ENCODE assay signal across 27 cellular contexts in the genomic region with DNA sequence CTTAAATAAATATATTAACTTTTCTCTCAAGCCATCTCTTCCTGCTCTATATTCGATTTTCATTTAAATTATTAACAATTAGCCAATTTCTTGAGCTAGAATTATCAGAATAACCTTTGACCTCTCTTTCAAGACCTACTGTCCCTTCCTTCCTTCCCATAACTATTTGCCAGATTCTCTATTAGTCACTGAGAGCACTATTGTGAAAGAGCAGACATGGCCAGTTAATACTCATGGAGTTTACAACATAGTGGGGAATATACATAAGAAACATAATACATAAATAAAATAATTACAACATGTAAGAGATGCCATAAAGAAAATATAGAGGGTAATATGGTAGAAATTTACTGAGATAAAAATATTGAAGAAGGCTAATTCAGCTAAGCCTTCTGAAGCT.
DNase-seq lines count a peak whose midpoint lies in the region; ATAC-seq, FAIRE-seq and TF ChIP-seq lines count a peak whose summit lies in the region.
"Had no signal": no experiment of that assay in that cellular context is flagged by ENCODE, and none has a peak within 500 bp of the region (broad histone marks: within the 10 kb centered on the region; RNA-seq: fewer than 3 reads in every experiment).

No MANE protein-coding gene starts in this region.

- H2AFZ ChIP-seq in HepG2 (ENCODE audit: low read length), result no peak overlapping the region

- H4K20me1 ChIP-seq in HepG2 (ENCODE audit: insufficient read depth, low read length), result no peaks in the 10 kb centered on the region

- peak overlapping the region; percentile 10 for H3K27ac Mint-ChIP-seq in central memory CD8-positive, alpha-beta T cell (ENCODE audit: low read depth)
- H3K27ac Mint-ChIP-seq in activated naive CD4-positive, alpha-beta T cell treated with anti-CD3 and anti-CD28 coated beads, Interleukin-2, amount 10 ng/mL, durations not matched to agents 7 days and 5 days, result no peak overlapping the region
- H3K27ac Mint-ChIP-seq: activated CD4-positive, alpha-beta memory T cell treated with anti-CD3 and anti-CD28 coated beads, Interleukin-2, amount 10 ng/mL, durations not matched to agents 7 days and 5 days; naive thymus-derived CD8-positive, alpha-beta T cell had no signal

- DNase-seq in HepG2 (ENCODE audit: low spot score) (no peak), fibroblast of villous mesenchyme (ENCODE audit: low read depth) (peak; percentile 81), middle frontal gyrus (ENCODE audit: extremely low spot score, low spot score) (no peak)
- no peak for DNase-seq in central memory CD8-positive, alpha-beta T cell (ENCODE audit: low spot score in 2 of 2)
- DNase-seq in activated naive CD4-positive, alpha-beta T cell treated with anti-CD3 and anti-CD28 coated beads, Interleukin-2, amount 10 ng/mL, durations not matched to agents 7 days and 5 days, result no peak
- DNase-seq: activated CD4-positive, alpha-beta memory T cell treated with anti-CD3 and anti-CD28 coated beads, Interleukin-2, amount 10 ng/mL, durations not matched to agents 7 days and 5 days; activated CD4-positive, CD25-positive, alpha-beta regulatory T cell; activated gamma-delta T cell treated with Interleukin-2 at 50 U/mL for 16 hours; activated T-cell treated with anti-CD3 and anti-CD28 coated beads for 4 hours; adrenal gland; BE2C; H7; mesendoderm; naive thymus-derived CD8-positive, alpha-beta T cell; NCI-H2171; NCI-H69; Right ventricle myocardium superior; stomach; T1000; transverse colon had no signal

- CTCF ChIA-PET in HepG2 (lab: Yijun Ruan, JAX; ENCODE audit: low intra/inter-chr PET ratio, low total read pairs), result no interaction called here
- CTCF ChIA-PET in activated naive CD4-positive, alpha-beta T cell treated with anti-CD3 and anti-CD28 coated beads, Interleukin-2, amount 10 ng/mL, durations not matched to agents 7 days and 5 days (lab: Charles Lee), result no interaction called here

- H3K4me1 ChIP-seq in liver (ENCODE audit: control insufficient read depth in 4 of 4, insufficient read depth in 4 of 4, low read length in 3 of 4) (no peaks in the 10 kb centered on the region), HepG2 (ENCODE audit: insufficient read depth, low read length) (peaks cover 20% of the 10 kb centered on the region)
- H3K4me1 ChIP-seq: right atrium auricular region, transverse colon had no signal

- WGBS in liver, result 58% methylated on average over 1 of the region's 1 CpG
- WGBS in HepG2 (ENCODE audit: low lambda C conversion rate), result 0% methylated on average over 1 of the region's 1 CpG

- H3K4me3 ChIP-seq in liver (ENCODE audit: low read depth in 1 of 3, low read length in 3 of 3) (no peak overlapping the region), HepG2 (replicated peaks in 1 of 3; ENCODE audit: insufficient read depth in 1 of 3, low read depth in 2 of 3, low read length in 3 of 3) (no peak overlapping the region), fibroblast of villous mesenchyme (ENCODE audit: low read depth, low read length) (no peak overlapping the region)
- H3K4me3 ChIP-seq: adrenal gland, cardiac muscle cell, K562, right atrium auricular region, stomach, transverse colon had no signal

- peaks cover 2% of the 10 kb centered on the region for H3K36me3 Mint-ChIP-seq in central memory CD8-positive, alpha-beta T cell (ENCODE audit: insufficient read depth)
- peaks cover 2% of the 10 kb centered on the region for H3K36me3 Mint-ChIP-seq in activated naive CD4-positive, alpha-beta T cell treated with anti-CD3 and anti-CD28 coated beads, Interleukin-2, amount 10 ng/mL, durations not matched to agents 7 days and 5 days
- H3K36me3 Mint-ChIP-seq: naive thymus-derived CD8-positive, alpha-beta T cell had no signal

- POLR2A ChIA-PET in HepG2 (lab: Yijun Ruan, JAX), result no interaction called here

- intact Hi-C loops in HepG2 (cut with micrococcal nuclease; ENCODE audit: unreplicated experiment), result no loop called here

- no peak for TF ChIP-seq POLR2A in HepG2 (IDR thresholded peaks at IDR 0.05; ENCODE audit: insufficient read depth in 1 of 2, low read depth in 2 of 2, low read length in 2 of 2)

- peaks cover 17% of the 10 kb centered on the region for H3K4me1 Mint-ChIP-seq in central memory CD8-positive, alpha-beta T cell
- no peaks in the 10 kb centered on the region for H3K4me1 Mint-ChIP-seq in activated naive CD4-positive, alpha-beta T cell treated with anti-CD3 and anti-CD28 coated beads, Interleukin-2, amount 10 ng/mL, durations not matched to agents 7 days and 5 days

- no peak for TF ChIP-seq RAD21 in liver (IDR thresholded peaks at IDR 0.05)
- TF ChIP-seq RAD21 in HepG2 (CRISPR knock-in tag; IDR thresholded peaks at IDR 0.05), result no peak

- in situ Hi-C loops in HepG2 (cut with HindIII; ENCODE audit: extremely low pct_ligation_motif_present, low pct_unique_long_range_greater_than_20kb), result no loop called here

- H3K79me2 ChIP-seq in HepG2 (ENCODE audit: insufficient read depth, low read length), result no peaks in the 10 kb centered on the region

- H3K9me3 Mint-ChIP-seq in central memory CD8-positive, alpha-beta T cell, result no peaks in the 10 kb centered on the region
- H3K9me3 Mint-ChIP-seq in activated naive CD4-positive, alpha-beta T cell treated with anti-CD3 and anti-CD28 coated beads, Interleukin-2, amount 10 ng/mL, durations not matched to agents 7 days and 5 days, result no peaks in the 10 kb centered on the region
- H3K9me3 Mint-ChIP-seq: activated CD4-positive, alpha-beta memory T cell treated with anti-CD3 and anti-CD28 coated beads, Interleukin-2, amount 10 ng/mL, durations not matched to agents 7 days and 5 days had no signal

- no peak overlapping the region for H3K27ac ChIP-seq in liver (ENCODE audit: low read depth in 1 of 2, low read length in 2 of 2)
- no peak overlapping the region for H3K27ac ChIP-seq in HepG2 (ENCODE audit: extremely low read length, insufficient read depth, low read length)
- H3K27ac ChIP-seq: adrenal gland, cardiac muscle cell, right atrium auricular region, stomach, transverse colon had no signal

- no peak overlapping the region for H3K4me3 Mint-ChIP-seq in central memory CD8-positive, alpha-beta T cell
- no peak overlapping the region for H3K4me3 Mint-ChIP-seq in activated naive CD4-positive, alpha-beta T cell treated with anti-CD3 and anti-CD28 coated beads, Interleukin-2, amount 10 ng/mL, durations not matched to agents 7 days and 5 days
- H3K4me3 Mint-ChIP-seq: activated CD4-positive, alpha-beta memory T cell treated with anti-CD3 and anti-CD28 coated beads, Interleukin-2, amount 10 ng/mL, durations not matched to agents 7 days and 5 days; naive thymus-derived CD8-positive, alpha-beta T cell had no signal

- no peak overlapping the region for H3K4me2 ChIP-seq in HepG2 (ENCODE audit: low read depth, low read length)

- H3K27me3 Mint-ChIP-seq in central memory CD8-positive, alpha-beta T cell, result no peaks in the 10 kb centered on the region
- no peaks in the 10 kb centered on the region for H3K27me3 Mint-ChIP-seq in activated naive CD4-positive, alpha-beta T cell treated with anti-CD3 and anti-CD28 coated beads, Interleukin-2, amount 10 ng/mL, durations not matched to agents 7 days and 5 days
- H3K27me3 Mint-ChIP-seq: activated CD4-positive, alpha-beta memory T cell treated with anti-CD3 and anti-CD28 coated beads, Interleukin-2, amount 10 ng/mL, durations not matched to agents 7 days and 5 days; naive thymus-derived CD8-positive, alpha-beta T cell had no signal

- H3K9ac ChIP-seq in liver (ENCODE audit: low read depth in 1 of 2, low read length in 2 of 2), result no peak overlapping the region
- H3K9ac ChIP-seq in HepG2 (ENCODE audit: insufficient read depth, low read depth, low read length), result no peak overlapping the region

- BruUV-seq in HepG2 (replicated peaks; lab: Mats Ljungman, UMichigan), result no TSS peak

- H3K9me3 ChIP-seq in liver (ENCODE audit: control insufficient read depth in 4 of 4, low read length in 3 of 4), result no peaks in the 10 kb centered on the region
- no peaks in the 10 kb centered on the region for H3K9me3 ChIP-seq in HepG2 (ENCODE audit: low read length)
- H3K9me3 ChIP-seq: BE2C, right atrium auricular region, stomach, transverse colon had no signal

- TF ChIP-seq EP300 in HepG2 (IDR thresholded peaks at IDR 0.05; ENCODE audit: low read depth in 2 of 2, low read length in 2 of 2), result no peak
- no peak for TF ChIP-seq EP300 in HepG2 (CRISPR knock-in tag; IDR thresholded peaks at IDR 0.05; ENCODE audit: borderline replicate concordance)

- no peak for FAIRE-seq in HepG2 (lab: Jason Lieb, UNC)
- FAIRE-seq: A204.1, K562 had no signal

- no peaks in the 10 kb centered on the region for H3K27me3 ChIP-seq in liver (ENCODE audit: control insufficient read depth in 4 of 4, insufficient read depth in 4 of 4, low read length in 3 of 4)
- H3K27me3 ChIP-seq in HepG2 (ENCODE audit: control insufficient read depth in 1 of 2, insufficient read depth in 2 of 2, low read length in 2 of 2), result no peaks in the 10 kb centered on the region
- H3K27me3 ChIP-seq: adrenal gland, BE2C, cardiac muscle cell, right atrium auricular region, stomach, transverse colon had no signal

- ATAC-seq in HepG2 (no peak), HG03469 (IDR thresholded peaks at IDR 0.05; ENCODE audit: unreplicated experiment) (no peak), GM21381 (IDR thresholded peaks at IDR 0.05; ENCODE audit: unreplicated experiment) (no peak)
- no peak for ATAC-seq in central memory CD8-positive, alpha-beta T cell (replicated peaks; ENCODE audit: extremely low read depth, poor library complexity, severe bottlenecking)
- ATAC-seq: K562; naive thymus-derived CD8-positive, alpha-beta T cell had no signal

- H3K36me3 ChIP-seq in liver (ENCODE audit: control insufficient read depth in 4 of 4, insufficient read depth in 3 of 4, low read depth in 1 of 4, low read length in 3 of 4) (no peaks in the 10 kb centered on the region), HepG2 (replicated peaks in 1 of 2; ENCODE audit: control insufficient read depth in 1 of 2, insufficient read depth in 2 of 2, low read length in 2 of 2) (no peaks in the 10 kb centered on the region)
- H3K36me3 ChIP-seq: adrenal gland, BE2C, cardiac muscle cell, right atrium auricular region, stomach, transverse colon had no signal

- TF ChIP-seq CTCF in liver (IDR thresholded peaks at IDR 0.05; ENCODE audit: low read depth, low read length, missing input control) (no peak), HepG2 (CRISPR knock-in tag; IDR thresholded peaks at IDR 0.05) (no peak), fibroblast of villous mesenchyme (IDR thresholded peaks at IDR 0.05; ENCODE audit: insufficient read depth, low read depth, low read length) (no peak)

TF ChIP-seq in liver, 16 proteins besides CTCF, POLR2A, EP300 and RAD21:
- TF ChIP-seq NR2F2 (IDR thresholded peaks at IDR 0.05) (peak; percentile 31), HNF4G (IDR thresholded peaks at IDR 0.05) (no peak)
